Comparison of ENCODE assay signal across 40 cellular contexts in the genomic region with DNA sequence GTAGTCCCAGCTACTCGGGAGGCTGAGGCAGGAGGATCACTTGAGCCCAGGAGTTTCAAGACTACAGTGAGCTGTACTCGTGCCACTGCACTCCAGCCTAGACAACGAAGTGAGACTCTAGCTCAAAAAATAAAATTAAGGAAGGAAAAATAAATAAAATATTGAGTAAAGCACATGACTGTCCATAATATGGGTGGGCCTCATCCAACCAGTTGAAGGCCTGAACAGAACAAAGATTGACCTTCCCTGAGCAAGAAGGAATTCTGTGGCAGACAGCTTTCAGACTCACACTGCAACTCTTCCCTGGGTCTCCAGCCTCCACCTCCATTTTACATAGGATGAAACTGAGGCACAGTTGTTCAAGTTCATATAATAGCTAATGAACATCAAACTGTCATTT.
"Had no signal": no experiment of that assay in that cellular context is flagged by ENCODE, and none has a peak within 500 bp of the region (broad histone marks: within the 10 kb centered on the region; RNA-seq: fewer than 3 reads in every experiment).

No MANE protein-coding gene starts in this region.

- H3K4me3 ChIP-seq: adrenal gland, ascending aorta, body of pancreas, breast epithelium, cardiac muscle cell had no signal

- H3K4me1 ChIP-seq: adrenal gland, ascending aorta, body of pancreas, breast epithelium had no signal

- H3K9me3 Mint-ChIP-seq: activated naive CD4-positive, alpha-beta T cell treated with anti-CD3 and anti-CD28 coated beads, Interleukin-2, amount 10 ng/mL, durations not matched to agents 7 days and 5 days; activated naive CD8-positive, alpha-beta T cell treated with anti-CD3 and anti-CD28 coated beads, Interleukin-2, amount 10 ng/mL, durations not matched to agents 7 days and 5 days; activated naive CD8-positive, alpha-beta T cell treated with anti-CD3 and anti-CD28 coated beads, Interleukin-2, amount 50 U/mL, for 24 hours; activated T-cell treated with anti-CD3 and anti-CD28 coated beads, Interleukin-2, amount 50 U/mL, for 4 hours; activated T-helper 1 cell treated with anti-CD3 and anti-CD28 coated beads, Interleukin-12 subunit alpha, Interleukin-12 subunit beta, Interleukin-2, Interleukin-4 antibody, amounts not matched to agents 30 ng/mL and 10 ng/mL and 1 ng/mL, durations not matched to agents 14 hours and 24 hours and 36 hours; activated T-helper 2 cell treated with anti-CD3 and anti-CD28 coated beads, Interferon-gamma antibody, Interleukin-2, Interleukin-4, amounts not matched to agents 10 μg/mL and 5 μg/mL and 100 μg/mL, durations not matched to agents 14 hours and 24 hours and 36 hours; central memory CD8-positive, alpha-beta T cell had no signal

- H3K4me1 Mint-ChIP-seq: activated naive CD4-positive, alpha-beta T cell treated with anti-CD3 and anti-CD28 coated beads, Interleukin-2, amount 10 ng/mL, durations not matched to agents 7 days and 5 days; activated naive CD4-positive, alpha-beta T cell treated with anti-CD3 and anti-CD28 coated beads, Interleukin-2, amount 50 U/mL, for 24 hours; activated naive CD8-positive, alpha-beta T cell treated with anti-CD3 and anti-CD28 coated beads for 36 hours; activated naive CD8-positive, alpha-beta T cell treated with anti-CD3 and anti-CD28 coated beads, Interleukin-2, amount 10 ng/mL, durations not matched to agents 7 days and 5 days; activated naive CD8-positive, alpha-beta T cell treated with anti-CD3 and anti-CD28 coated beads, Interleukin-2, amount 50 U/mL, for 24 hours; activated T-helper 17 cell treated with anti-CD3 and anti-CD28 coated beads, Interleukin-2, amount 50 U/mL, for 72 hours; central memory CD8-positive, alpha-beta T cell had no signal

- DNase-seq: activated effector memory CD4-positive, alpha-beta T cell treated with anti-CD3 and anti-CD28 coated beads, Interleukin-2, amount 50 U/mL, for 16 hours; activated effector memory CD4-positive, alpha-beta T cell treated with Interleukin-2 at 50 U/mL for 16 hours; activated gamma-delta T cell; activated gamma-delta T cell treated with Interleukin-2 at 50 U/mL for 16 hours; activated naive CD4-positive, alpha-beta T cell; activated naive CD4-positive, alpha-beta T cell treated with anti-CD3 and anti-CD28 coated beads for 36 hours; activated naive CD4-positive, alpha-beta T cell treated with anti-CD3 and anti-CD28 coated beads, Interleukin-2, amount 10 ng/mL, durations not matched to agents 7 days and 5 days; activated naive CD4-positive, alpha-beta T cell treated with anti-CD3 and anti-CD28 coated beads, Interleukin-2, amount 50 U/mL, for 16 hours; activated naive CD4-positive, alpha-beta T cell treated with Interleukin-2 at 50 U/mL for 16 hours; activated naive CD8-positive, alpha-beta T cell treated with anti-CD3 and anti-CD28 coated beads for 36 hours; activated naive CD8-positive, alpha-beta T cell treated with anti-CD3 and anti-CD28 coated beads, Interleukin-2, amount 10 ng/mL, durations not matched to agents 7 days and 5 days; activated naive CD8-positive, alpha-beta T cell treated with anti-CD3 and anti-CD28 coated beads, Interleukin-2, amount 50 U/mL, for 24 hours; activated T-cell treated with anti-CD3 and anti-CD28 coated beads, Interleukin-2, amount 50 U/mL, for 1 hour; activated T-cell treated with anti-CD3 and anti-CD28 coated beads, Interleukin-2, amount 50 U/mL, for 24 hours; activated T-cell treated with anti-CD3 and anti-CD28 coated beads, Interleukin-2, amount 50 U/mL, for 4 hours; activated T-cell treated with anti-CD3 and anti-CD28 coated beads, Interleukin-2, amount 50 U/mL, for 48 hours; activated T-cell treated with anti-CD3 and anti-CD28 coated beads, Interleukin-2, amount 50 U/mL, for 72 hours; amniotic stem cell; amygdala; anterior cingulate cortex; aorta; body of pancreas; brain microvascular endothelial cell; caudate nucleus; central memory CD4-positive, alpha-beta T cell; cerebellar nuclear complex had no signal

- H3K27ac Mint-ChIP-seq: activated naive CD4-positive, alpha-beta T cell treated with anti-CD3 and anti-CD28 coated beads for 36 hours; activated naive CD4-positive, alpha-beta T cell treated with anti-CD3 and anti-CD28 coated beads, Interleukin-2, amount 10 ng/mL, durations not matched to agents 7 days and 5 days; activated naive CD4-positive, alpha-beta T cell treated with anti-CD3 and anti-CD28 coated beads, Interleukin-2, amount 50 U/mL, for 24 hours; activated naive CD4-positive, alpha-beta T cell treated with anti-CD3 and anti-CD28 coated beads, Interleukin-2, amount 50 U/mL, for 72 hours; activated naive CD8-positive, alpha-beta T cell; activated naive CD8-positive, alpha-beta T cell treated with anti-CD3 and anti-CD28 coated beads for 36 hours; activated naive CD8-positive, alpha-beta T cell treated with anti-CD3 and anti-CD28 coated beads, Interleukin-2, amount 10 ng/mL, durations not matched to agents 7 days and 5 days; activated naive CD8-positive, alpha-beta T cell treated with anti-CD3 and anti-CD28 coated beads, Interleukin-2, amount 50 U/mL, for 24 hours; activated T-cell treated with anti-CD3 and anti-CD28 coated beads, Interleukin-2, amount 50 U/mL, for 24 hours; activated T-cell treated with anti-CD3 and anti-CD28 coated beads, Interleukin-2, amount 50 U/mL, for 72 hours; activated T-helper 1 cell treated with anti-CD3 and anti-CD28 coated beads, Interleukin-12 subunit alpha, Interleukin-12 subunit beta, Interleukin-2, Interleukin-4 antibody, amounts not matched to agents 30 ng/mL and 10 ng/mL and 1 ng/mL, durations not matched to agents 14 hours and 24 hours and 36 hours; activated T-helper 17 cell treated with anti-CD3 and anti-CD28 coated beads, Interleukin-2, amount 50 U/mL, for 72 hours; activated T-helper 2 cell treated with anti-CD3 and anti-CD28 coated beads, Interferon-gamma antibody, Interleukin-2, Interleukin-4, amounts not matched to agents 10 μg/mL and 5 μg/mL and 100 μg/mL, durations not matched to agents 14 hours and 24 hours and 36 hours; brain had no signal

- H3K27ac ChIP-seq: adrenal gland, ascending aorta, body of pancreas, brain microvascular endothelial cell, breast epithelium, cardiac muscle cell had no signal

- H3K4me3 Mint-ChIP-seq: activated naive CD4-positive, alpha-beta T cell treated with anti-CD3 and anti-CD28 coated beads for 36 hours; activated naive CD4-positive, alpha-beta T cell treated with anti-CD3 and anti-CD28 coated beads, Interleukin-2, amount 10 ng/mL, durations not matched to agents 7 days and 5 days; activated naive CD4-positive, alpha-beta T cell treated with anti-CD3 and anti-CD28 coated beads, Interleukin-2, amount 50 U/mL, for 24 hours; activated naive CD8-positive, alpha-beta T cell; activated naive CD8-positive, alpha-beta T cell treated with anti-CD3 and anti-CD28 coated beads for 36 hours; activated naive CD8-positive, alpha-beta T cell treated with anti-CD3 and anti-CD28 coated beads, Interleukin-2, amount 10 ng/mL, durations not matched to agents 7 days and 5 days; activated naive CD8-positive, alpha-beta T cell treated with anti-CD3 and anti-CD28 coated beads, Interleukin-2, amount 50 U/mL, for 24 hours; activated T-cell treated with anti-CD3 and anti-CD28 coated beads, Interleukin-2, amount 50 U/mL, for 24 hours; activated T-cell treated with anti-CD3 and anti-CD28 coated beads, Interleukin-2, amount 50 U/mL, for 4 hours; activated T-cell treated with anti-CD3 and anti-CD28 coated beads, Interleukin-2, amount 50 U/mL, for 72 hours; activated T-helper 1 cell treated with anti-CD3 and anti-CD28 coated beads, Interleukin-12 subunit alpha, Interleukin-12 subunit beta, Interleukin-2, Interleukin-4 antibody, amounts not matched to agents 30 ng/mL and 10 ng/mL and 1 ng/mL, durations not matched to agents 14 hours and 24 hours and 36 hours; activated T-helper 17 cell treated with anti-CD3 and anti-CD28 coated beads, Interleukin-2, amount 50 U/mL, for 72 hours; brain; central memory CD8-positive, alpha-beta T cell had no signal

- H3K27me3 Mint-ChIP-seq: activated naive CD8-positive, alpha-beta T cell treated with anti-CD3 and anti-CD28 coated beads, Interleukin-2, amount 10 ng/mL, durations not matched to agents 7 days and 5 days had no signal

- ATAC-seq: activated naive CD4-positive, alpha-beta T cell treated with anti-CD3 and anti-CD28 coated beads, Interleukin-2, amount 50 U/mL, for 72 hours; activated naive CD8-positive, alpha-beta T cell treated with anti-CD3 and anti-CD28 coated beads, Interleukin-2, amount 50 U/mL, for 24 hours; activated T-cell treated with anti-CD3 and anti-CD28 coated beads, Interleukin-2, amount 50 U/mL, for 4 hours; activated T-cell treated with anti-CD3 and anti-CD28 coated beads, Interleukin-2, amount 50 U/mL, for 72 hours; activated T-helper 17 cell treated with anti-CD3 and anti-CD28 coated beads, Interleukin-2, amount 50 U/mL, for 72 hours; body of pancreas had no signal

- H3K36me3 ChIP-seq: adrenal gland, ascending aorta, brain microvascular endothelial cell, breast epithelium, cardiac muscle cell had no signal

- H3K27me3 ChIP-seq: adrenal gland, ascending aorta, body of pancreas, brain microvascular endothelial cell, breast epithelium, cardiac muscle cell had no signal

- H3K36me3 Mint-ChIP-seq: activated naive CD4-positive, alpha-beta T cell treated with anti-CD3 and anti-CD28 coated beads, Interleukin-2, amount 10 ng/mL, durations not matched to agents 7 days and 5 days; activated naive CD4-positive, alpha-beta T cell treated with anti-CD3 and anti-CD28 coated beads, Interleukin-2, amount 50 U/mL, for 24 hours; activated naive CD8-positive, alpha-beta T cell; activated naive CD8-positive, alpha-beta T cell treated with anti-CD3 and anti-CD28 coated beads for 36 hours; activated naive CD8-positive, alpha-beta T cell treated with anti-CD3 and anti-CD28 coated beads, Interleukin-2, amount 10 ng/mL, durations not matched to agents 7 days and 5 days; brain had no signal

- H3K9me3 ChIP-seq: adrenal gland, ascending aorta, body of pancreas, breast epithelium had no signal

- FAIRE-seq: astrocyte, bronchial epithelial cell had no signal
